In genomic region chr11:66718320-66718971, GRCh38 we compare ENCODE assay signal across 1 cellular context.
TF ChIP-seq lines count a peak whose summit lies in the region.

No MANE protein-coding gene starts in this region.

TF ChIP-seq in H1, 55 proteins besides CTCF, POLR2A, EP300 and RAD21 (continued from another document):
- no peak for TF ChIP-seq E2F6 (IDR thresholded peaks at IDR 0.05)
